8 cellular contexts compared by ENCODE assay signal in genomic region chr12:111408686-111409402, GRCh38. TPM values are rescaled to one million over a fixed set of nuclear protein-coding genes. Genes with fewer than 3 reads are reported as not detected.
DNase-seq lines count a peak whose midpoint lies in the region; ATAC-seq, FAIRE-seq and TF ChIP-seq lines count a peak whose summit lies in the region.

No MANE protein-coding gene starts in this region.

- peaks cover 16% of the 10 kb centered on the region; the same call in 1 of the 2 replicates for H4K20me1 ChIP-seq in GM12878 (ENCODE audit: control insufficient read depth, insufficient read depth)

- H2AFZ ChIP-seq in GM12878 (ENCODE audit: control insufficient read depth, low read depth, low read length), result no peak overlapping the region

- in situ Hi-C loops in GM12878 (cut with MboI), result no loop called here

- peaks cover 77% of the 10 kb centered on the region for H3K4me1 Mint-ChIP-seq in stimulated activated naive CD8-positive, alpha-beta T cell treated with anti-CD3 and anti-CD28 coated beads, Interleukin-15, Interleukin-2, amounts not matched to agents 100 ng/mL and 50 ng/mL, for 24 hours (ENCODE audit: low read depth)

- H3K9ac ChIP-seq in GM12878 (ENCODE audit: control insufficient read depth, insufficient read depth, low read length), result peak overlapping the region; percentile 95

- H3K9me3 Mint-ChIP-seq in stimulated activated naive CD8-positive, alpha-beta T cell treated with anti-CD3 and anti-CD28 coated beads, Interleukin-15, Interleukin-2, amounts not matched to agents 100 ng/mL and 50 ng/mL, for 24 hours, result no peaks in the 10 kb centered on the region

- H3K27ac Mint-ChIP-seq in stimulated activated naive CD8-positive, alpha-beta T cell treated with anti-CD3 and anti-CD28 coated beads, Interleukin-15, Interleukin-2, amounts not matched to agents 100 ng/mL and 50 ng/mL, for 24 hours, result peak overlapping the region; percentile 84

- ATAC-seq in stimulated activated naive CD8-positive, alpha-beta T cell treated with anti-CD3 and anti-CD28 coated beads, Interleukin-15, Interleukin-2, amounts not matched to agents 100 U/mL and 50 U/mL, for 24 hours, result no peak
- ATAC-seq in GM12878 (no peak), HG03432 (IDR thresholded peaks at IDR 0.05; ENCODE audit: unreplicated experiment) (no peak)

- CTCF ChIA-PET in GM12878 (lab: Yijun Ruan, JAX), result interaction anchor here (0.6 to 27.0 kb wide), 6 partner anchors 11 to 42 kb away, joined by 3 to 1117 read pairs (median 20); no protein-coding TSS in a partner anchor

- 55% methylated on average over 4 of the region's 4 CpGs for WGBS in GM12878 (ENCODE audit: insufficient coverage, insufficient replicate concordance, low lambda C conversion rate, missing lambda C conversion rate)

- H3K79me2 ChIP-seq in GM12878 (ENCODE audit: control insufficient read depth, insufficient read depth, low read length), result peaks cover 80% of the 10 kb centered on the region

- TF ChIP-seq EP300 in GM12878 (IDR thresholded peaks at IDR 0.05; ENCODE audit: borderline replicate concordance in 1 of 2, control insufficient read depth in 1 of 2, low read depth in 2 of 2, low read length in 2 of 2), result no peak

- H3K9me3 ChIP-seq in GM12878 (replicated peaks; ENCODE audit: control insufficient read depth, insufficient read depth, low read length) (no peaks in the 10 kb centered on the region), mononuclear cell (ENCODE audit: low read depth, low read length) (no peaks in the 10 kb centered on the region), vagina (no peaks in the 10 kb centered on the region)

- FAIRE-seq in GM12878 (lab: Jason Lieb, UNC), result no peak

- no peaks in the 10 kb centered on the region for H3K27me3 Mint-ChIP-seq in stimulated activated naive CD8-positive, alpha-beta T cell treated with anti-CD3 and anti-CD28 coated beads, Interleukin-15, Interleukin-2, amounts not matched to agents 100 ng/mL and 50 ng/mL, for 24 hours

- TF ChIP-seq CTCF in GM12878 (IDR thresholded peaks at IDR 0.05 in 2 of 3, conservative IDR thresholded peaks at IDR 0.05 in 1 of 3; ENCODE audit: control insufficient read depth in 2 of 3, extremely low read depth in 1 of 3, insufficient read depth in 1 of 3, low read depth in 3 of 3, low read length in 3 of 3) (no peak), vagina (IDR thresholded peaks at IDR 0.05) (no peak)

- H3K4me2 ChIP-seq in GM12878 (ENCODE audit: control insufficient read depth, insufficient read depth), result peak overlapping the region; percentile 96

- intact Hi-C loops in GM12878 (cut with micrococcal nuclease; ENCODE audit: unreplicated experiment) (no loop called here), vagina (cut with DNase I) (no loop called here)

- SMC1A ChIA-PET in GM12878 (lab: Charles Lee; ENCODE audit: uncharacterized antibody, unreplicated experiment), result interaction anchor here (0.7 to 22.6 kb wide), 7 partner anchors 10 to 47 kb away, joined by 3 to 605 read pairs (median 24); no protein-coding TSS in a partner anchor

- BruUV-seq in GM12878 (replicated peaks; lab: Mats Ljungman, UMichigan), result no TSS peak

- H3K4me3 ChIP-seq in GM12878 (peak overlapping the region; percentile 96), mononuclear cell (ENCODE audit: low read length) (peak overlapping the region; percentile 26), vagina (peak overlapping the region in 1 of 2 donors; percentile 22)

- H3K27ac ChIP-seq in GM12878 (ENCODE audit: control insufficient read depth, insufficient read depth) (peak overlapping the region; percentile 91), vagina (peak overlapping the region; percentile 83)

- RAD21 ChIA-PET in GM12878 (lab: Charles Lee; ENCODE audit: unreplicated experiment), result interaction anchor here (1.5 to 19.6 kb wide), 5 partner anchors 10 to 119 kb away, joined by 4 to 804 read pairs (median 7); no protein-coding TSS in a partner anchor

- H3K36me3 ChIP-seq in GM12878 (ENCODE audit: control insufficient read depth in 2 of 2, insufficient read depth in 2 of 2, low read length in 1 of 2) (peaks cover 0 to 4% of the 10 kb centered on the region in 2 experiments; a peak in 3 of 4 replicates), vagina (no peaks in the 10 kb centered on the region)

- H3K27me3 ChIP-seq in GM12878 (replicated peaks in 1 of 2; ENCODE audit: control insufficient read depth in 2 of 2, insufficient read depth in 2 of 2, low read length in 1 of 2), result no peaks in the 10 kb centered on the region
- H3K27me3 ChIP-seq in mononuclear cell (ENCODE audit: insufficient read depth, low read length), result no peaks in the 10 kb centered on the region
- H3K27me3 ChIP-seq in vagina, result no peaks in the 10 kb centered on the region

- H3K4me3 Mint-ChIP-seq in stimulated activated naive CD8-positive, alpha-beta T cell treated with anti-CD3 and anti-CD28 coated beads, Interleukin-15, Interleukin-2, amounts not matched to agents 100 ng/mL and 50 ng/mL, for 24 hours, result peak overlapping the region; percentile 92

- H3K36me3 Mint-ChIP-seq in stimulated activated naive CD8-positive, alpha-beta T cell treated with anti-CD3 and anti-CD28 coated beads, Interleukin-15, Interleukin-2, amounts not matched to agents 100 ng/mL and 50 ng/mL, for 24 hours (ENCODE audit: low read depth), result peaks cover 28% of the 10 kb centered on the region

- TF ChIP-seq POLR2A in GM12878 (IDR thresholded peaks at IDR 0.05; ENCODE audit: low read depth, low read length) (no peak), vagina (IDR thresholded peaks at IDR 0.05) (no peak)

- TF ChIP-seq RAD21 in GM12878 (IDR thresholded peaks at IDR 0.05; ENCODE audit: insufficient read depth, low read depth, low read length), result no peak

- POLR2A ChIA-PET in GM12878 (lab: Charles Lee), result interaction anchor here (0.6 to 13.2 kb wide), 6 partner anchors 9 to 137 kb away, joined by 3 to 188 read pairs (median 4); no protein-coding TSS in a partner anchor

- peaks cover 52% of the 10 kb centered on the region for H3K4me1 ChIP-seq in GM12878 (ENCODE audit: control insufficient read depth, insufficient read depth, low read length)
- peaks cover 86% of the 10 kb centered on the region for H3K4me1 ChIP-seq in mononuclear cell (ENCODE audit: insufficient read depth, low read length)
- H3K4me1 ChIP-seq in vagina, result peaks cover 92% of the 10 kb centered on the region

- no peak for DNase-seq in stimulated activated naive CD8-positive, alpha-beta T cell treated with anti-CD3 and anti-CD28 coated beads, Interleukin-15, Interleukin-2, amounts not matched to agents 100 U/mL and 50 U/mL, for 24 hours
- no peak for DNase-seq in GM12878 (ENCODE audit: low read depth, low spot score)
- DNase-seq in vagina (ENCODE audit: extremely low spot score in 2 of 2), result no peak
- DNase-seq in 8988T, result no peak
- no peak for DNase-seq in SW 1271 (lab: John Stamatoyannopoulos, UW)

TF ChIP-seq in GM12878, 131 proteins besides CTCF, POLR2A, EP300 and RAD21 (continues in another document):
- TF ChIP-seq SIN3A (IDR thresholded peaks at IDR 0.05; ENCODE audit: low read depth, low read length) (0 out of 2 replicates have a peak, but pooled peaks have one; percentile 35), MTA3 (IDR thresholded peaks at IDR 0.05; ENCODE audit: borderline replicate concordance, low read length) (no peak), SRF (IDR thresholded peaks at IDR 0.05; ENCODE audit: low read depth in 2 of 2, low read length in 2 of 2) (no peak), WRNIP1 (IDR thresholded peaks at IDR 0.05; ENCODE audit: borderline replicate concordance, low read depth, low read length) (0 out of 2 replicates have a peak, but pooled peaks have one; percentile 30), SPI1 (IDR thresholded peaks at IDR 0.05; ENCODE audit: borderline replicate concordance, insufficient read depth, low read depth, low read length) (no peak), ZNF207 (IDR thresholded peaks at IDR 0.05; ENCODE audit: borderline replicate concordance) (no peak)

RNA-seq across cellular contexts. Expression of gene SH2B3, which starts 3.1 kb away (rescaled TPM):
- total RNA-seq in GM12878 (2013; cell fraction: nucleolus; rRNA removed), result 28.3 and 28.4 TPM in 2 replicates
- total RNA-seq in GM12878 (2014; rRNA removed) (32.3 and 32.5 TPM in 2 replicates), GM12878 (2014; rRNA removed; fragmentation: Illumina TruSeq; extraction: Trizol) (25.3 and 27.6 TPM in 2 replicates), GM12878 (2021) (43.2 and 46.4 TPM in 2 replicates), mononuclear cell (137 TPM), vagina (24.1 TPM)
- polyA plus RNA-seq in GM12878 (2011; ENCODE audit: low read depth), result 18.6 TPM
- polyA plus RNA-seq in GM12878 (2011; rRNA removed) (15.0 and 19.1 TPM in 2 replicates), GM12878 (2014; fragmentation: Illumina TruSeq; extraction: Trizol) (35.6 and 38.3 TPM in 2 replicates), GM12878 (2014; fragmentation: Nextera tagmentation; extraction: Ambion mirVana) (1 to 10 TPM; 5.8 to 8.5 TPM), GM12878 (2014; rRNA removed) (28.1 and 31.0 TPM in 2 replicates), GM12878 (2016; fragmentation: Nextera tagmentation; extraction: Ambion mirVana) (10 to 100 TPM in 1 of 2 experiments, 1 to 10 TPM in 1; 9.1 to 11.9 TPM)
- polyA plus RNA-seq in GM12878 (2011; cell fraction: cytosol; rRNA removed), result 19.4 and 21.7 TPM in 2 replicates
- polyA plus RNA-seq in GM12878 (2011; cell fraction: nucleus; rRNA removed), result 18.9 and 27.2 TPM in 2 replicates
- polyA plus RNA-seq in GM12878 (2012), result 18.0 and 25.3 TPM in 2 replicates
- 15.0 and 18.0 TPM in 2 replicates for polyA minus RNA-seq in GM12878 (2011; rRNA and poly(A)+ RNA removed)
- polyA minus RNA-seq in GM12878 (2011; cell fraction: cytosol; rRNA and poly(A)+ RNA removed), result 11.4 and 13.1 TPM in 2 replicates
- polyA minus RNA-seq in GM12878 (2011; cell fraction: nucleus; rRNA and poly(A)+ RNA removed), result 4.8 and 11.5 TPM in 2 replicates

RNA-seq across cellular contexts. Expression of gene PHETA1, which starts 39.9 kb away (rescaled TPM):
- total RNA-seq in GM12878 (2013; cell fraction: nucleolus; rRNA removed), result 1.8 and 3.4 TPM in 2 replicates
- total RNA-seq in GM12878 (2014; rRNA removed), result 0.45 and 0.65 TPM in 2 replicates
- total RNA-seq in GM12878 (2014; rRNA removed; fragmentation: Illumina TruSeq; extraction: Trizol), result 0.18 and 0.28 TPM in 2 replicates
- 1.3 and 1.4 TPM in 2 replicates for total RNA-seq in GM12878 (2021)
- polyA plus RNA-seq in GM12878 (2011; ENCODE audit: low read depth), result 0.21 TPM
- polyA plus RNA-seq in GM12878 (2011; rRNA removed), result 0.30 and 0.79 TPM in 2 replicates
- 1.0 and 1.8 TPM in 2 replicates for polyA plus RNA-seq in GM12878 (2011; cell fraction: cytosol; rRNA removed)
- polyA plus RNA-seq in GM12878 (2011; cell fraction: nucleus; rRNA removed), result 2.5 and 3.0 TPM in 2 replicates
- 1.0 and 1.3 TPM in 2 replicates for polyA plus RNA-seq in GM12878 (2012)
- 0.29 TPM in 1 of 2 replicates, not detected in the other for polyA plus RNA-seq in GM12878 (2014; fragmentation: Illumina TruSeq; extraction: Trizol)
- polyA plus RNA-seq in GM12878 (2014; fragmentation: Nextera tagmentation; extraction: Ambion mirVana), result under 1 TPM in 1 of 2 experiments, not detected in 1; 0.02 TPM
- polyA plus RNA-seq in GM12878 (2014; rRNA removed), result 0.51 and 1.4 TPM in 2 replicates
- 1 to 10 TPM in 1 of 2 experiments, under 1 TPM in 1; 0.59 to 1.1 TPM for polyA plus RNA-seq in GM12878 (2016; fragmentation: Nextera tagmentation; extraction: Ambion mirVana)
- 0.51 and 1.3 TPM in 2 replicates for polyA minus RNA-seq in GM12878 (2011; rRNA and poly(A)+ RNA removed)
- polyA minus RNA-seq in GM12878 (2011; cell fraction: cytosol; rRNA and poly(A)+ RNA removed), result 0.53 and 0.73 TPM in 2 replicates
- polyA minus RNA-seq in GM12878 (2011; cell fraction: nucleus; rRNA and poly(A)+ RNA removed), result 0.60 and 1.3 TPM in 2 replicates
- 2.7 TPM for total RNA-seq in mononuclear cell
- total RNA-seq in vagina, result 5.6 TPM
